Comparison of ENCODE assay signal across 28 cellular contexts in the genomic region with DNA sequence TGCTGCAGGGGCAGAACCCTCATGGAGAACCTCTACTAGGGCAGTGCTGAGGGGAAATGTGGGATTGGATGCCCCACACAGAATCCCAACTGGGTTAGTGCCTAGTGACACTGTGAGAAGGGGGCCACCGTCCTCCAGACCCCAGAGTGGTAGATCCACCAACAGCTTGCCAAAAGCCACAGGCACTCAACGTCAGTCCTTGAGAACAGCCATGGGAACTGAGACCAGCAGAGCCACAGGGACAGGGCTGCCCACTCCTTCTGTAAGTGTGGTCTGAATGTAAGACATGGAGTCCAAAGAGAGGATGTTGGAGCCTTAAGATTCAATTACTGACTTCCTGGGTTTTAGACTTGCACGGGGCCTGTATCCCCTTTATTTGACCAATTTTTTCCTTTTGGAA.
A peak's percentile ranks its signal among the peaks of the same experiment; 100 is the strongest.
DNase-seq lines count a peak whose midpoint lies in the region; ATAC-seq, FAIRE-seq and TF ChIP-seq lines count a peak whose summit lies in the region.
"Had no signal": no experiment of that assay in that cellular context is flagged by ENCODE, and none has a peak within 500 bp of the region (broad histone marks: within the 10 kb centered on the region; RNA-seq: fewer than 3 reads in every experiment).

No MANE protein-coding gene starts in this region.

- H3K36me3 ChIP-seq in SU-DHL-6 (ENCODE audit: low read length) (no peaks in the 10 kb centered on the region), kidney (ENCODE audit: control insufficient read depth in 1 of 2, insufficient read depth in 2 of 2, low read length in 2 of 2) (no peaks in the 10 kb centered on the region), neuronal stem cell (replicated peaks in 1 of 2; ENCODE audit: control insufficient read depth in 2 of 2, insufficient read depth in 2 of 2, low read length in 2 of 2) (no peaks in the 10 kb centered on the region), ovary (no peaks in the 10 kb centered on the region), WERI-Rb-1 (no peaks in the 10 kb centered on the region)
- H3K36me3 ChIP-seq: BE2C, BLaER1 had no signal

- H2AK5ac ChIP-seq in neuronal stem cell (ENCODE audit: low read depth, low read length): no peak overlapping the region

- H3K9me3 Mint-ChIP-seq in activated naive CD4-positive, alpha-beta T cell treated with anti-CD3 and anti-CD28 coated beads for 36 hours: peaks cover 11% of the 10 kb centered on the region

- no peak overlapping the region for H3K4ac ChIP-seq in neuronal stem cell (ENCODE audit: low read length)

- peak overlapping the region; percentile 76 for H2AFZ ChIP-seq in SU-DHL-6 (ENCODE audit: low read depth, low read length, severe bottlenecking)
- no peak overlapping the region for H2AFZ ChIP-seq in neuronal stem cell (ENCODE audit: low read length)

- H3K9ac ChIP-seq in SU-DHL-6 (ENCODE audit: low read length): no peak overlapping the region
- no peak overlapping the region for H3K9ac ChIP-seq in kidney (ENCODE audit: low read length in 2 of 2)
- H3K9ac ChIP-seq in neuronal stem cell (ENCODE audit: low read depth, low read length, poor library complexity): no peak overlapping the region
- H3K9ac ChIP-seq: BLaER1 had no signal

- H3K4me2 ChIP-seq in SU-DHL-6 (ENCODE audit: low read depth, low read length, poor library complexity, severe bottlenecking) (no peak overlapping the region), neuronal stem cell (ENCODE audit: insufficient read depth, low read length, poor library complexity, severe bottlenecking) (no peak overlapping the region)
- H3K4me2 ChIP-seq: BLaER1 had no signal

- WGBS in neuronal stem cell (ENCODE audit: extremely low coverage in 2 of 2, insufficient read length in 2 of 2, insufficient replicate concordance in 1 of 2), 2 donors: no CpG with 5 or more reads among the region's 3 CpGs
- 84 to 97% (median 93%) methylated on average over 3 of the region's 3 CpGs for WGBS in ovary, 3 donors

- no peak overlapping the region for H4K8ac ChIP-seq in neuronal stem cell (ENCODE audit: low read depth, low read length)

- ATAC-seq in esophagus mucosa: no peak
- ATAC-seq: GM12878 had no signal

- H2BK15ac ChIP-seq in neuronal stem cell (ENCODE audit: low read length): no peak overlapping the region

- peak overlapping the region; percentile 71 for H3K14ac ChIP-seq in neuronal stem cell (ENCODE audit: low read length)

- H3K23ac ChIP-seq in neuronal stem cell (ENCODE audit: low read depth, low read length, poor library complexity): no peak overlapping the region

- no peaks in the 10 kb centered on the region for H3K9me2 ChIP-seq in SU-DHL-6 (replicated peaks; ENCODE audit: insufficient read depth, low read length)

- no peaks in the 10 kb centered on the region for H3K4me1 Mint-ChIP-seq in activated naive CD4-positive, alpha-beta T cell treated with anti-CD3 and anti-CD28 coated beads for 36 hours (ENCODE audit: low read depth)
- H3K4me1 Mint-ChIP-seq: CD14-positive monocyte; CD4-positive, alpha-beta memory T cell; CD4-positive, CD25-positive, alpha-beta regulatory T cell; CD8-positive, alpha-beta memory T cell had no signal

- H3K4me1 ChIP-seq in kidney (ENCODE audit: control insufficient read depth in 1 of 2, insufficient read depth in 1 of 2, low read depth in 1 of 2, low read length in 2 of 2): no peaks in the 10 kb centered on the region
- no peaks in the 10 kb centered on the region for H3K4me1 ChIP-seq in neuronal stem cell (ENCODE audit: control insufficient read depth in 2 of 2, insufficient read depth in 1 of 2, low read depth in 1 of 2, low read length in 2 of 2)
- H3K4me1 ChIP-seq in ovary (ENCODE audit: insufficient read depth): no peaks in the 10 kb centered on the region
- H3K4me1 ChIP-seq: BE2C, BLaER1 had no signal

- TF ChIP-seq CTCF in SU-DHL-6 (IDR thresholded peaks at IDR 0.05; ENCODE audit: insufficient read depth, low read length, poor library complexity, severe bottlenecking) (no peak), kidney (IDR thresholded peaks at IDR 0.05; ENCODE audit: borderline replicate concordance, extremely low read depth, insufficient read depth) (no peak), ovary (IDR thresholded peaks at IDR 0.05) (no peak), WERI-Rb-1 (IDR thresholded peaks at IDR 0.05; ENCODE audit: low read depth, low read length) (no peak)

- H3K4me3 ChIP-seq in SU-DHL-6 (ENCODE audit: insufficient read depth, low read length, poor library complexity, severe bottlenecking) (no peak overlapping the region), kidney (ENCODE audit: low read length in 2 of 2) (no peak overlapping the region), neuronal stem cell (ENCODE audit: low read length in 2 of 2) (no peak overlapping the region), ovary (no peak overlapping the region), WERI-Rb-1 (ENCODE audit: low read depth, low read length) (no peak overlapping the region)
- H3K4me3 ChIP-seq: BLaER1, GM12878 had no signal

- no peak overlapping the region for H4K91ac ChIP-seq in neuronal stem cell (ENCODE audit: low read depth, low read length, poor library complexity)

- H3K9me3 ChIP-seq in SU-DHL-6 (ENCODE audit: insufficient read depth, low read length): 0 out of 2 replicates have a peak, but pooled peaks cover 6% of the 10 kb centered on the region
- H3K9me3 ChIP-seq in kidney (ENCODE audit: control insufficient read depth in 1 of 2, low read length in 2 of 2): no peaks in the 10 kb centered on the region
- H3K9me3 ChIP-seq in neuronal stem cell (replicated peaks in 1 of 2; ENCODE audit: control insufficient read depth in 2 of 2, insufficient read depth in 1 of 2, low read depth in 1 of 2, low read length in 2 of 2): no peaks in the 10 kb centered on the region
- no peaks in the 10 kb centered on the region for H3K9me3 ChIP-seq in ovary
- no peaks in the 10 kb centered on the region for H3K9me3 ChIP-seq in WERI-Rb-1 (ENCODE audit: severe bottlenecking)
- H3K9me3 ChIP-seq: BE2C, BLaER1 had no signal

- DNase-seq in kidney: peak; percentile 30
- DNase-seq in neuronal stem cell (ENCODE audit: low spot score): no peak
- no peak for DNase-seq in ovary
- DNase-seq in WERI-Rb-1: no peak
- DNase-seq in activated naive CD4-positive, alpha-beta T cell treated with anti-CD3 and anti-CD28 coated beads for 36 hours: no peak
- DNase-seq: 8988T; ACHN; BE2C; C1 segment of cervical spinal cord; CD4-positive, alpha-beta memory T cell; CD4-positive, CD25-positive, alpha-beta regulatory T cell; CD8-positive, alpha-beta memory T cell; COR-L47; DMS 273 treated with DMSO at 0.1 percent for 48 hours; DMS153; DMS53; DMS79; DND-41; EL; GDM1 had no signal

- H3K27ac ChIP-seq in SU-DHL-6 (ENCODE audit: low read depth, low read length) (no peak overlapping the region), kidney (ENCODE audit: low read depth in 2 of 2, low read length in 2 of 2) (no peak overlapping the region), neuronal stem cell (replicated peaks; ENCODE audit: low read length) (no peak overlapping the region), ovary (no peak overlapping the region), WERI-Rb-1 (no peak overlapping the region)
- H3K27ac ChIP-seq: BLaER1 had no signal

- H3F3A ChIP-seq in SU-DHL-6 (ENCODE audit: insufficient read depth): no peaks in the 10 kb centered on the region

- H3K27ac Mint-ChIP-seq in activated naive CD4-positive, alpha-beta T cell treated with anti-CD3 and anti-CD28 coated beads for 36 hours: no peak overlapping the region
- H3K27ac Mint-ChIP-seq: CD14-positive monocyte; CD4-positive, alpha-beta memory T cell; CD4-positive, CD25-positive, alpha-beta regulatory T cell; CD8-positive, alpha-beta memory T cell had no signal

- H3K36me3 Mint-ChIP-seq in activated naive CD4-positive, alpha-beta T cell treated with anti-CD3 and anti-CD28 coated beads for 36 hours (ENCODE audit: low read depth): no peaks in the 10 kb centered on the region
- H3K36me3 Mint-ChIP-seq: CD14-positive monocyte; CD4-positive, alpha-beta memory T cell; CD4-positive, CD25-positive, alpha-beta regulatory T cell; CD8-positive, alpha-beta memory T cell had no signal

- H3K4me3 Mint-ChIP-seq in activated naive CD4-positive, alpha-beta T cell treated with anti-CD3 and anti-CD28 coated beads for 36 hours: no peak overlapping the region
- H3K4me3 Mint-ChIP-seq: CD14-positive monocyte; CD4-positive, alpha-beta memory T cell; CD4-positive, CD25-positive, alpha-beta regulatory T cell; CD8-positive, alpha-beta memory T cell had no signal

- H3K79me1 ChIP-seq in neuronal stem cell (ENCODE audit: low read depth, low read length): no peaks in the 10 kb centered on the region

- no peak for TF ChIP-seq POLR2A in ovary (IDR thresholded peaks at IDR 0.05)

- H3K27me3 ChIP-seq in SU-DHL-6 (ENCODE audit: low read length) (no peaks in the 10 kb centered on the region), neuronal stem cell (ENCODE audit: control insufficient read depth in 3 of 3, insufficient read depth in 3 of 3, low read depth in 1 of 3, low read length in 3 of 3) (no peaks in the 10 kb centered on the region), ovary (no peaks in the 10 kb centered on the region), WERI-Rb-1 (ENCODE audit: insufficient read depth, low read depth, severe bottlenecking) (no peaks in the 10 kb centered on the region)
- H3K27me3 ChIP-seq: BE2C, BLaER1 had no signal

- H2BK120ac ChIP-seq in neuronal stem cell (ENCODE audit: low read depth, low read length): no peak overlapping the region

- TF ChIP-seq EP300 in ovary (IDR thresholded peaks at IDR 0.05): no peak

- no peak overlapping the region for H2BK12ac ChIP-seq in neuronal stem cell (ENCODE audit: low read length)

- H4K20me1 ChIP-seq in SU-DHL-6 (ENCODE audit: low read depth, low read length): no peaks in the 10 kb centered on the region
- H4K20me1 ChIP-seq: BLaER1 had no signal

- H3K18ac ChIP-seq in neuronal stem cell (ENCODE audit: low read length): peak overlapping the region; percentile 38

- intact Hi-C loops in kidney (cut with DNase I) (no loop called here), ovary (cut with DNase I) (no loop called here)
- intact Hi-C loops in activated naive CD4-positive, alpha-beta T cell treated with anti-CD3 and anti-CD28 coated beads for 36 hours (cut with micrococcal nuclease): no loop called here

- CTCF ChIA-PET in activated naive CD4-positive, alpha-beta T cell treated with anti-CD3 and anti-CD28 coated beads for 36 hours (lab: Charles Lee): no interaction called here

- no peak for FAIRE-seq in kidney (lab: Jason Lieb, UNC)
- FAIRE-seq: A204.1, GM12878, GM12892, GM18507 had no signal

- H2BK5ac ChIP-seq in neuronal stem cell (ENCODE audit: low read length): no peak overlapping the region

- H3K79me2 ChIP-seq in SU-DHL-6 (ENCODE audit: insufficient read depth, low read length): no peaks in the 10 kb centered on the region

- no peaks in the 10 kb centered on the region for H3K27me3 Mint-ChIP-seq in activated naive CD4-positive, alpha-beta T cell treated with anti-CD3 and anti-CD28 coated beads for 36 hours (ENCODE audit: low read depth)
- H3K27me3 Mint-ChIP-seq: CD4-positive, alpha-beta memory T cell; CD4-positive, CD25-positive, alpha-beta regulatory T cell; CD8-positive, alpha-beta memory T cell had no signal
